In the genomic region with DNA sequence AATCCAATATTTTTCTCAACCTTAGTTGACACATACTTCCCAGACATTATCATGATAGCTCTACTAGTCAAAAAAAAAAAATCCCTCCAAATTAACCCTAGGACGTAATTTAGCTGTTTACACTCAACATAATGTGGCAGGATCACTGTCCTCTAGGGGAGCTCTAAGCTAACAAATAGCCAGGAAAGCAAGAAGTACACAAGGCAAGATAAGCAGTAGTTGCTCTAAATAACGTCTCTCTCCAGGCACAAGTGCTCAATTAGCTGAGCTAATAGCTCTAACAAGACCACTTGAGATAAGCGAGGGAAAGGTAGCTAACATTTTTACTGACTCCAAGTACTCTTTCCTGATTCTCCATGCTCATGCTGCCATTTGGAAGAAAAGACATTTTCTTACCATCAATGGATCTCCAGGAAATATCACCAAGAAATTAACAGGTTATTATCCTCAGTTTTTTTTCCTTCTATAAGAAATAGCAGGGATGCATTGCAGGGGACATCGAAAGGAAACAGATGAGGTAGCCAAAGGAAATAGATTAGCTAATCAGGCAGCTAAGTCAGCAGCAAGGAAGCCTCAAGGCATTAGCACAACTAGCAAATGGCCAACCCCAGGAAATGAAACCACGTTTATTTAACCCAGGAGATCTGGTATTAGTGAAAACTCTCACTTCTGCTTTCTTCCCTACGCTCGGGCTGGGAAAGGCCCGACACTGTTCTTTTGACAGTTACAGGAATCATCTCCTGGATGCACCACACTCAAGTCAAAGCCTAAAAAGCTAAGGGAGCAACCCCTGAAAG, we compare ENCODE assay signal across 9 cellular contexts.
A peak's percentile ranks its signal among the peaks of the same experiment; 100 is the strongest.
DNase-seq lines count a peak whose midpoint lies in the region; ATAC-seq and TF ChIP-seq lines count a peak whose summit lies in the region.
"Had no signal": no experiment of that assay in that cellular context is flagged by ENCODE, and none has a peak within 500 bp of the region (broad histone marks: within the 10 kb centered on the region; RNA-seq: fewer than 3 reads in every experiment).

No MANE protein-coding gene starts in this region.

- no peaks in the 10 kb centered on the region for H3K36me3 Mint-ChIP-seq in endothelial cell (ENCODE audit: low read depth, unreplicated experiment)

- ATAC-seq in GM18909 (IDR thresholded peaks at IDR 0.05; ENCODE audit: poor library complexity, unreplicated experiment), result peak; percentile 59
- ATAC-seq in HG03135 (IDR thresholded peaks at IDR 0.05; ENCODE audit: unreplicated experiment), result no peak
- ATAC-seq in GM18519 (IDR thresholded peaks at IDR 0.05; ENCODE audit: low FRiP score, unreplicated experiment), result no peak
- ATAC-seq: Panc1 had no signal

- H3K4me3 Mint-ChIP-seq in endothelial cell (ENCODE audit: unreplicated experiment), result no peak overlapping the region

- no peaks in the 10 kb centered on the region for H3K9me3 Mint-ChIP-seq in endothelial cell (ENCODE audit: unreplicated experiment)

- no peaks in the 10 kb centered on the region for H3K27me3 Mint-ChIP-seq in endothelial cell (ENCODE audit: unreplicated experiment)

- no peaks in the 10 kb centered on the region for H3K4me1 ChIP-seq in BE2C

- no peaks in the 10 kb centered on the region for H3K36me3 ChIP-seq in BE2C

- H3K27me3 ChIP-seq in BE2C, result no peaks in the 10 kb centered on the region

- no peaks in the 10 kb centered on the region for H3K9me3 ChIP-seq in BE2C

- no peak overlapping the region for H3K4me3 ChIP-seq in BE2C (ENCODE audit: low read depth, low read length)

- peak overlapping the region; percentile 95 for H3K27ac Mint-ChIP-seq in endothelial cell (ENCODE audit: unreplicated experiment)

- DNase-seq in BE2C (no peak), NCI-H146 treated with DMSO at 0.1 percent for 48 hours (lab: John Stamatoyannopoulos, UW; ENCODE audit: unreplicated experiment) (peak; percentile 47), endothelial cell (ENCODE audit: low spot score) (no peak), NCI-H2227 treated with DMSO at 0.1 percent for 48 hours (lab: John Stamatoyannopoulos, UW) (no peak)
- DNase-seq in central memory CD4-positive, alpha-beta T cell, result no peak

- TF ChIP-seq CTCF in BE2C (IDR thresholded peaks at IDR 0.05; ENCODE audit: low read depth, low read length) (0 out of 2 replicates have a peak, but pooled peaks have one; percentile 9), endothelial cell (IDR thresholded peaks at IDR 0.05; ENCODE audit: unreplicated experiment) (peak; percentile 32)

- peaks cover 45% of the 10 kb centered on the region for H3K4me1 Mint-ChIP-seq in endothelial cell (ENCODE audit: unreplicated experiment)
